ENCODE assay signal across 27 cellular contexts in the genomic region with DNA sequence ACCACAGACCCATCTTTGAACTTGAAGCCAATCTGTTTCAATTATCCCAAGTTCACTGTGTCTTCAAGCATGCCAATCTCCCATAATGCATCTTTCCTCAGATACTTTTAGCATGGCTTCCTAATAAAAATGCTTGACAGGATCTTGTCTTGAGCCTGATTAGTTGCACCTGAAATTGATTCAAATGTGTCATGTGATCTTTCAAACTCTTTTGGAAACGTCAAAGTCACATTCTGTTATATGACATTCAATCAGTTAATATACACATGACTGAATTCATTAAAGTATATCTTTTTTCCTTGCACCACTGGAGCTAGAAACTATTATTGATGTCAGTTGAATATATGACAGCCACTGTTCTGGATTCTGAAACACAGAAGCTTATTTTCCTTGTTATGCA.
"Had no signal": no experiment of that assay in that cellular context is flagged by ENCODE, and none has a peak within 500 bp of the region (broad histone marks: within the 10 kb centered on the region; RNA-seq: fewer than 3 reads in every experiment).

No MANE protein-coding gene starts in this region.

- H3K9me3 Mint-ChIP-seq: activated CD8-positive, alpha-beta T cell treated with anti-CD3 and anti-CD28 coated beads for 36 hours; activated T-cell treated with anti-CD3 and anti-CD28 coated beads, Interleukin-2, amount 50 U/mL, for 4 hours; central memory CD8-positive, alpha-beta T cell; endodermal cell had no signal

- H3K36me3 Mint-ChIP-seq: activated naive CD8-positive, alpha-beta T cell had no signal

- FAIRE-seq: astrocyte, bronchial epithelial cell, frontal cortex had no signal

- DNase-seq: activated CD4-positive, alpha-beta T cell treated with anti-CD3 and anti-CD28 coated beads for 1 hour; activated CD4-positive, alpha-beta T cell treated with anti-CD3 and anti-CD28 coated beads for 48 hours; activated CD4-positive, alpha-beta T cell treated with anti-CD3 and anti-CD28 coated beads, Interleukin-2, amount 50 U/mL, for 1 hour; activated CD4-positive, alpha-beta T cell treated with anti-CD3 and anti-CD28 coated beads, Interleukin-2, amount 50 U/mL, for 48 hours; activated CD8-positive, alpha-beta memory T cell treated with anti-CD3 and anti-CD28 coated beads for 24 hours; activated CD8-positive, alpha-beta T cell treated with anti-CD3 and anti-CD28 coated beads for 36 hours; activated effector memory CD4-positive, alpha-beta T cell treated with Interleukin-2 at 50 U/mL for 16 hours; activated gamma-delta T cell treated with Interleukin-2 at 50 U/mL for 16 hours; activated naive CD4-positive, alpha-beta T cell treated with anti-CD3 and anti-CD28 coated beads, Interleukin-2, amount 50 U/mL, for 16 hours; activated naive CD4-positive, alpha-beta T cell treated with Interleukin-2 at 50 U/mL for 16 hours; activated T-cell treated with anti-CD3 and anti-CD28 coated beads, Interleukin-2, amount 50 U/mL, for 4 hours; amniotic stem cell; anterior cingulate cortex; brain microvascular endothelial cell; dorsolateral prefrontal cortex; effector memory CD4-positive, alpha-beta T cell; endodermal cell; foreskin fibroblast; T-helper 2 cell had no signal

- H3K4me3 Mint-ChIP-seq: activated CD8-positive, alpha-beta T cell treated with anti-CD3 and anti-CD28 coated beads for 36 hours; activated naive CD8-positive, alpha-beta T cell; activated T-cell treated with anti-CD3 and anti-CD28 coated beads, Interleukin-2, amount 50 U/mL, for 4 hours; activated T-helper 17 cell treated with anti-CD3 and anti-CD28 coated beads, Interleukin-2, amount 50 U/mL, for 72 hours; central memory CD8-positive, alpha-beta T cell; dendritic cell treated with granulocyte-macrophage colony-stimulating factor and Interleukin-4, amounts not matched to agents 40 ng/mL and 50 ng/mL, for 4 days; endodermal cell had no signal

- H3K27ac Mint-ChIP-seq: activated CD8-positive, alpha-beta T cell treated with anti-CD3 and anti-CD28 coated beads for 36 hours; activated naive CD8-positive, alpha-beta T cell; activated T-helper 17 cell treated with anti-CD3 and anti-CD28 coated beads, Interleukin-2, amount 50 U/mL, for 72 hours; dendritic cell treated with granulocyte-macrophage colony-stimulating factor and Interleukin-4, amounts not matched to agents 40 ng/mL and 50 ng/mL, for 4 days; endodermal cell had no signal

- ATAC-seq: activated CD8-positive, alpha-beta T cell treated with anti-CD3 and anti-CD28 coated beads for 36 hours; activated T-cell treated with anti-CD3 and anti-CD28 coated beads, Interleukin-2, amount 50 U/mL, for 4 hours; activated T-helper 17 cell treated with anti-CD3 and anti-CD28 coated beads, Interleukin-2, amount 50 U/mL, for 72 hours; esophagus mucosa had no signal

- H3K27me3 Mint-ChIP-seq: activated CD8-positive, alpha-beta T cell treated with anti-CD3 and anti-CD28 coated beads for 36 hours; activated naive CD8-positive, alpha-beta T cell; central memory CD8-positive, alpha-beta T cell; dendritic cell treated with granulocyte-macrophage colony-stimulating factor and Interleukin-4, amounts not matched to agents 40 ng/mL and 50 ng/mL, for 4 days had no signal

- H3K4me1 Mint-ChIP-seq: activated T-helper 17 cell treated with anti-CD3 and anti-CD28 coated beads, Interleukin-2, amount 50 U/mL, for 72 hours; central memory CD8-positive, alpha-beta T cell had no signal
